ENCODE assay signal across 25 cellular contexts in genomic region chr15:68557469-68558317, GRCh38. TPM values are rescaled to one million over a fixed set of nuclear protein-coding genes. Genes with fewer than 3 reads are reported as not detected.
"Had no signal": no experiment of that assay in that cellular context is flagged by ENCODE, and none has a peak within 500 bp of the region (broad histone marks: within the 10 kb centered on the region; RNA-seq: fewer than 3 reads in every experiment).

No MANE protein-coding gene starts in this region.

- DNase-seq: activated CD4-positive, alpha-beta memory T cell treated with anti-CD3 and anti-CD28 coated beads for 36 hours; activated CD4-positive, alpha-beta T cell treated with anti-CD3 and anti-CD28 coated beads for 48 hours; activated gamma-delta T cell treated with Interleukin-2 at 50 U/mL for 16 hours; activated T-cell treated with anti-CD3 and anti-CD28 coated beads for 4 hours; anterior cingulate cortex; brain microvascular endothelial cell; colonic mucosa; effector memory CD8-positive, alpha-beta T cell; glutamatergic neuron; hippocampal formation; left ventricle myocardium superior; nucleus accumbens; stimulated activated CD4-positive, alpha-beta T cell treated with anti-CD3 and anti-CD28 coated beads, Interleukin-4, amount 100 ng/mL, for 1 hour; stimulated activated naive CD4-positive, alpha-beta T cell treated with Interleukin-2 at 50 U/mL for 16 hours had no signal

- ATAC-seq: effector memory CD8-positive, alpha-beta T cell; left ventricle myocardium superior; natural killer cell treated with Interleukin-12 subunit alpha and Interleukin-12 subunit beta and Interleukin-15 and Interleukin-18, amount 100 ng/mL, for 72 hours had no signal

- H3K4me3 Mint-ChIP-seq: activated CD4-positive, alpha-beta memory T cell treated with anti-CD3 and anti-CD28 coated beads for 36 hours had no signal

- H3K36me3 Mint-ChIP-seq: activated CD4-positive, alpha-beta memory T cell treated with anti-CD3 and anti-CD28 coated beads for 36 hours; activated naive CD4-positive, alpha-beta T cell treated with anti-CD3 and anti-CD28 coated beads, Interleukin-2, amount 50 U/mL, for 24 hours; natural killer cell treated with Interleukin-12 subunit alpha and Interleukin-12 subunit beta and Interleukin-15 and Interleukin-18, amount 100 ng/mL, for 72 hours; type B pancreatic cell had no signal

- H3K9me3 ChIP-seq: colonic mucosa, esophagus muscularis mucosa, spleen, thoracic aorta, vagina had no signal

- H3K36me3 ChIP-seq: brain microvascular endothelial cell, colonic mucosa, esophagus muscularis mucosa, spleen, thoracic aorta, vagina had no signal

- H3K4me3 ChIP-seq: colonic mucosa, esophagus muscularis mucosa, thoracic aorta, vagina had no signal

- FAIRE-seq: frontal cortex had no signal

- H3K4me1 ChIP-seq: colonic mucosa had no signal

- H3K9me3 Mint-ChIP-seq: activated CD4-positive, alpha-beta memory T cell treated with anti-CD3 and anti-CD28 coated beads for 36 hours; activated naive CD4-positive, alpha-beta T cell treated with anti-CD3 and anti-CD28 coated beads, Interleukin-2, amount 50 U/mL, for 24 hours; central memory CD8-positive, alpha-beta T cell; effector memory CD8-positive, alpha-beta T cell; natural killer cell treated with Interleukin-12 subunit alpha and Interleukin-12 subunit beta and Interleukin-15 and Interleukin-18, amount 100 ng/mL, for 72 hours; type B pancreatic cell had no signal

- H3K27me3 ChIP-seq: brain microvascular endothelial cell, vagina had no signal

- H3K27ac ChIP-seq: brain microvascular endothelial cell, colonic mucosa, dorsolateral prefrontal cortex, esophagus muscularis mucosa, spleen, thoracic aorta, vagina had no signal

- H3K27ac Mint-ChIP-seq: activated CD4-positive, alpha-beta memory T cell treated with anti-CD3 and anti-CD28 coated beads for 36 hours; activated naive CD4-positive, alpha-beta T cell treated with anti-CD3 and anti-CD28 coated beads, Interleukin-2, amount 50 U/mL, for 24 hours; effector memory CD8-positive, alpha-beta T cell; natural killer cell treated with Interleukin-12 subunit alpha and Interleukin-12 subunit beta and Interleukin-15 and Interleukin-18, amount 100 ng/mL, for 72 hours had no signal

RNA-seq across cellular contexts. Expression of gene CORO2B, which starts 21.1 kb away (rescaled TPM):
- total RNA-seq: natural killer cell treated with Interleukin-12 subunit alpha and Interleukin-12 subunit beta and Interleukin-15 and Interleukin-18, amount 100 ng/mL, for 72 hours; T-helper 2 cell treated with Interferon-gamma antibody and Interleukin-4, amounts not matched to agents 100 ng/mL and 5 ng/mL, for 36 hours had no signal
